In genomic region chr1:57860333-57860732, GRCh38 we compare ENCODE assay signal across 15 cellular contexts.
DNase-seq lines count a peak whose midpoint lies in the region; ATAC-seq and TF ChIP-seq lines count a peak whose summit lies in the region.
"Had no signal": no experiment of that assay in that cellular context is flagged by ENCODE, and none has a peak within 500 bp of the region (broad histone marks: within the 10 kb centered on the region; RNA-seq: fewer than 3 reads in every experiment).

No MANE protein-coding gene starts in this region.

- no peak overlapping the region for H3K4me3 ChIP-seq in mammary epithelial cell (replicated peaks in 1 of 3; ENCODE audit: insufficient read depth in 1 of 3, low read depth in 2 of 3, low read length in 3 of 3)
- no peak overlapping the region for H3K4me3 ChIP-seq in neural cell (ENCODE audit: low read length)
- no peak overlapping the region for H3K4me3 ChIP-seq in OCI-LY7 (ENCODE audit: low read depth, low read length, poor library complexity, severe bottlenecking)
- H3K4me3 ChIP-seq: SJCRH30 had no signal

- no peaks in the 10 kb centered on the region for H3K9me3 Mint-ChIP-seq in MCF 10A (ENCODE audit: unreplicated experiment)
- H3K9me3 Mint-ChIP-seq: CD8-positive, alpha-beta T cell had no signal

- H3K27ac Mint-ChIP-seq in MCF 10A (ENCODE audit: low read depth, unreplicated experiment), result no peak overlapping the region
- H3K27ac Mint-ChIP-seq: CD8-positive, alpha-beta T cell had no signal

- no peaks in the 10 kb centered on the region for H3K9me2 ChIP-seq in neural cell (ENCODE audit: insufficient read depth, low read length)
- no peaks in the 10 kb centered on the region for H3K9me2 ChIP-seq in OCI-LY7 (ENCODE audit: insufficient read depth, low read length)

- H2AFZ ChIP-seq in mammary epithelial cell (ENCODE audit: low read depth, low read length), result peak overlapping the region; percentile 45
- no peak overlapping the region for H2AFZ ChIP-seq in neural cell (ENCODE audit: low read depth, low read length)
- H2AFZ ChIP-seq in OCI-LY7 (ENCODE audit: low read length), result no peak overlapping the region

- H3K27me3 ChIP-seq in mammary epithelial cell (ENCODE audit: insufficient read depth, low read length) (no peaks in the 10 kb centered on the region), neural cell (ENCODE audit: insufficient read depth, low read depth, low read length) (no peaks in the 10 kb centered on the region)
- H3K27me3 ChIP-seq: SJCRH30 had no signal

- H4K20me1 ChIP-seq in mammary epithelial cell (ENCODE audit: insufficient read depth, low read length) (no peaks in the 10 kb centered on the region), neural cell (ENCODE audit: insufficient read depth) (no peaks in the 10 kb centered on the region), OCI-LY7 (ENCODE audit: insufficient read depth, low read length) (no peaks in the 10 kb centered on the region)

- no peaks in the 10 kb centered on the region for H3K36me3 ChIP-seq in mammary epithelial cell (ENCODE audit: insufficient read depth, low read length)
- no peaks in the 10 kb centered on the region for H3K36me3 ChIP-seq in neural cell (ENCODE audit: insufficient read depth, low read length)
- no peaks in the 10 kb centered on the region for H3K36me3 ChIP-seq in OCI-LY7 (ENCODE audit: insufficient read depth, low read length)
- H3K36me3 ChIP-seq: SJCRH30 had no signal

- ATAC-seq in HG03354 (IDR thresholded peaks at IDR 0.05; ENCODE audit: poor library complexity, severe bottlenecking, unreplicated experiment), result no peak
- ATAC-seq: CD8-positive, alpha-beta T cell; HCT116 had no signal

- H3K4me1 Mint-ChIP-seq in MCF 10A (ENCODE audit: insufficient read depth, unreplicated experiment), result peaks cover 11% of the 10 kb centered on the region

- CTCF ChIA-PET in mammary epithelial cell (lab: Charles Lee; ENCODE audit: low non-redundant PET), result no interaction called here
- CTCF ChIA-PET in MCF 10A (lab: Yijun Ruan, JAX), result interaction anchor here (0.6 to 1.1 kb wide), 3 partner anchors 15 to 648 kb away, joined by 3 read pairs; no protein-coding TSS in a partner anchor
- CTCF ChIA-PET in OCI-LY7 (lab: Charles Lee; ENCODE audit: unreplicated experiment), result no interaction called here

- in situ Hi-C loops in mammary epithelial cell (cut with MboI; ENCODE audit: low sequenced_read_pairs in 2 of 2), result no loop called here

- H3K27ac ChIP-seq in mammary epithelial cell (ENCODE audit: insufficient read depth, low read depth, low read length) (peak overlapping the region; percentile 59), neural cell (ENCODE audit: low read length) (no peak overlapping the region), OCI-LY7 (ENCODE audit: low read depth, low read length, poor library complexity, severe bottlenecking) (no peak overlapping the region)
- H3K27ac ChIP-seq: SJCRH30 had no signal

- 72% methylated on average over 3 of the region's 3 CpGs for WGBS in mammary epithelial cell (ENCODE audit: low coverage, missing lambda C conversion rate)

- no peak for TF ChIP-seq EP300 in neural cell (conservative IDR thresholded peaks at IDR 0.05; ENCODE audit: poor library complexity, severe bottlenecking)

- TF ChIP-seq CTCF in mammary epithelial cell (conservative IDR thresholded peaks at IDR 0.05 in 1 of 2, IDR thresholded peaks at IDR 0.05 in 1 of 2; ENCODE audit: extremely low read depth in 1 of 2, insufficient read depth in 1 of 2, low read depth in 1 of 2, low read length in 2 of 2) (no peak), MCF 10A (IDR thresholded peaks at IDR 0.05; ENCODE audit: unreplicated experiment) (no peak), neural cell (IDR thresholded peaks at IDR 0.05; ENCODE audit: poor library complexity, severe bottlenecking) (no peak), OCI-LY7 (conservative IDR thresholded peaks at IDR 0.05; ENCODE audit: low read length) (no peak)

- TF ChIP-seq RAD21 in neural cell (conservative IDR thresholded peaks at IDR 0.05), result no peak

- H3K4me1 ChIP-seq in mammary epithelial cell (ENCODE audit: insufficient read depth, low read length), result peaks cover 39% of the 10 kb centered on the region
- H3K4me1 ChIP-seq in OCI-LY7 (ENCODE audit: insufficient read depth, low read length, poor library complexity, severe bottlenecking), result no peaks in the 10 kb centered on the region
- H3K4me1 ChIP-seq: SJCRH30 had no signal

- BruUV-seq in mammary epithelial cell (replicated peaks; lab: Mats Ljungman, UMichigan) (no TSS peak), MCF 10A (replicated peaks; lab: Mats Ljungman, UMichigan) (no TSS peak), OCI-LY7 (replicated peaks; lab: Mats Ljungman, UMichigan) (no TSS peak)

- H3K9ac ChIP-seq in mammary epithelial cell (ENCODE audit: insufficient read depth, low read length) (no peak overlapping the region), neural cell (ENCODE audit: low read length) (no peak overlapping the region)

- no peaks in the 10 kb centered on the region for H3F3A ChIP-seq in neural cell (ENCODE audit: insufficient read depth, low read length, poor library complexity, severe bottlenecking)

- H3K27me3 Mint-ChIP-seq in MCF 10A (ENCODE audit: insufficient read depth, unreplicated experiment), result no peaks in the 10 kb centered on the region

- no peaks in the 10 kb centered on the region for H3K36me3 Mint-ChIP-seq in MCF 10A (ENCODE audit: insufficient read depth, unreplicated experiment)
- H3K36me3 Mint-ChIP-seq: CD8-positive, alpha-beta T cell had no signal

- H3K79me2 ChIP-seq in mammary epithelial cell (ENCODE audit: insufficient read depth, low read length) (no peaks in the 10 kb centered on the region), neural cell (replicated peaks; ENCODE audit: insufficient read depth, low read length) (no peaks in the 10 kb centered on the region), OCI-LY7 (ENCODE audit: insufficient read depth, low read depth, low read length) (no peaks in the 10 kb centered on the region)

- intact Hi-C loops in mammary epithelial cell (cut with micrococcal nuclease) (no loop called here), MCF 10A (cut with micrococcal nuclease) (no loop called here), OCI-LY7 (cut with micrococcal nuclease; ENCODE audit: unreplicated experiment) (no loop called here)

- H3K4me2 ChIP-seq in mammary epithelial cell (ENCODE audit: insufficient read depth, low read depth, low read length) (no peak overlapping the region), neural cell (ENCODE audit: low read length) (no peak overlapping the region), OCI-LY7 (ENCODE audit: low read length) (no peak overlapping the region)

- POLR2A ChIA-PET in MCF 10A (lab: Yijun Ruan, JAX) (no interaction called here), OCI-LY7 (lab: Charles Lee) (interaction anchor here (1.0 kb wide), 1 partner anchor 29 kb away, joined by 3 read pairs; no protein-coding TSS in a partner anchor)

- H3K9me3 ChIP-seq in mammary epithelial cell (replicated peaks; ENCODE audit: insufficient read depth, low read length) (no peaks in the 10 kb centered on the region), neural cell (ENCODE audit: low read length) (no peaks in the 10 kb centered on the region), OCI-LY7 (ENCODE audit: low read length) (no peaks in the 10 kb centered on the region)
- H3K9me3 ChIP-seq: SJCRH30 had no signal

- dilution Hi-C loops in mammary epithelial cell (cut with HindIII; ENCODE audit: low sequenced_read_pairs), result no loop called here

- DNase-seq in mammary epithelial cell (no peak), MCF 10A (ENCODE audit: unreplicated experiment) (no peak), cerebellum (ENCODE audit: low spot score) (peak; percentile 62), NCI-H1092 (lab: John Stamatoyannopoulos, UW) (no peak), OCI-LY7 (ENCODE audit: low spot score) (no peak)
- no peak for DNase-seq in activated CD4-positive, CD25-positive, alpha-beta regulatory T cell (lab: John Stamatoyannopoulos, UW)
- DNase-seq: ACHN; CD8-positive, alpha-beta T cell; NCI-H1048; OCI-M1; RPMI8226; SJCRH30 had no signal

- no peak overlapping the region for H3K4me3 Mint-ChIP-seq in MCF 10A (ENCODE audit: unreplicated experiment)
- H3K4me3 Mint-ChIP-seq: CD8-positive, alpha-beta T cell had no signal

TF ChIP-seq in neural cell, 6 proteins besides CTCF, POLR2A, EP300 and RAD21:
- TF ChIP-seq REST (IDR thresholded peaks at IDR 0.05; ENCODE audit: borderline replicate concordance) (peak; percentile 90), TAF1 (IDR thresholded peaks at IDR 0.05; ENCODE audit: low read depth) (no peak)
